ENCODE assay signal across 22 cellular contexts in genomic region chr18:51643483-51643882, GRCh38.
"Had no signal": no experiment of that assay in that cellular context is flagged by ENCODE, and none has a peak within 500 bp of the region (broad histone marks: within the 10 kb centered on the region; RNA-seq: fewer than 3 reads in every experiment).

No MANE protein-coding gene starts in this region.

- H3K4me1 ChIP-seq: lower lobe of right lung, pancreas, right lobe of liver, suprapubic skin, transverse colon, upper lobe of right lung, uterus had no signal

- DNase-seq: effector memory CD8-positive, alpha-beta T cell; hypothalamus; immature natural killer cell; islet precursor cell; left ventricle myocardium superior; lower lobe of right lung; pancreas; right lobe of liver; small intestine; stimulated activated CD4-positive, alpha-beta T cell treated with anti-CD3 and anti-CD28 coated beads, Interleukin-15, amount 100 ng/mL, for 24 hours; stimulated activated CD4-positive, alpha-beta T cell treated with anti-CD3 and anti-CD28 coated beads, Interleukin-2, amount 100 ng/mL, for 48 hours; stimulated activated CD8-positive, alpha-beta memory T cell treated with anti-CD3 and anti-CD28 coated beads, Interleukin-4, amount 100 ng/mL, for 48 hours; stimulated activated naive CD4-positive, alpha-beta T cell; stimulated activated naive CD8-positive, alpha-beta T cell treated with anti-CD3 and anti-CD28 coated beads, Interleukin-15, amount 100 ng/mL, for 72 hours; transverse colon; upper lobe of right lung; uterus had no signal

- H3K4me3 ChIP-seq: coronary artery, lower lobe of right lung, pancreas, right lobe of liver, suprapubic skin, transverse colon, upper lobe of right lung, uterus had no signal

- H3K36me3 Mint-ChIP-seq: immature natural killer cell; natural killer cell treated with Interleukin-12 subunit alpha and Interleukin-12 subunit beta and Interleukin-15 and Interleukin-18, amount 100 ng/mL, for 72 hours had no signal

- H3K27ac Mint-ChIP-seq: effector memory CD8-positive, alpha-beta T cell; immature natural killer cell; natural killer cell treated with Interleukin-12 subunit alpha and Interleukin-12 subunit beta and Interleukin-15 and Interleukin-18, amount 100 ng/mL, for 72 hours; stimulated activated naive CD8-positive, alpha-beta T cell treated with anti-CD3 and anti-CD28 coated beads, Interleukin-15, amount 100 ng/mL, for 72 hours had no signal

- H3K9me3 ChIP-seq: lower lobe of right lung, neutrophil, pancreas, right lobe of liver, suprapubic skin, transverse colon, upper lobe of right lung, uterus had no signal

- H3K4me3 Mint-ChIP-seq: effector memory CD8-positive, alpha-beta T cell; immature natural killer cell; natural killer cell treated with Interleukin-12 subunit alpha and Interleukin-12 subunit beta and Interleukin-15 and Interleukin-18, amount 100 ng/mL, for 72 hours; neural crest cell; stimulated activated naive CD8-positive, alpha-beta T cell treated with anti-CD3 and anti-CD28 coated beads, Interleukin-15, amount 100 ng/mL, for 72 hours had no signal

- H3K27me3 ChIP-seq: neutrophil, pancreas, right lobe of liver, suprapubic skin, transverse colon, upper lobe of right lung, uterus had no signal

- H3K4me1 Mint-ChIP-seq: immature natural killer cell; neural crest cell; stimulated activated naive CD8-positive, alpha-beta T cell treated with anti-CD3 and anti-CD28 coated beads, Interleukin-15, amount 100 ng/mL, for 72 hours had no signal

- ATAC-seq: effector memory CD8-positive, alpha-beta T cell; left ventricle myocardium superior; lower lobe of right lung; natural killer cell treated with Interleukin-12 subunit alpha and Interleukin-12 subunit beta and Interleukin-15 and Interleukin-18, amount 100 ng/mL, for 72 hours; pancreas; right lobe of liver; stimulated activated naive CD8-positive, alpha-beta T cell treated with anti-CD3 and anti-CD28 coated beads, Interleukin-15, amount 100 ng/mL, for 72 hours; upper lobe of right lung had no signal

- H3K9me3 Mint-ChIP-seq: effector memory CD8-positive, alpha-beta T cell; stimulated activated naive CD8-positive, alpha-beta T cell treated with anti-CD3 and anti-CD28 coated beads, Interleukin-15, amount 100 ng/mL, for 72 hours had no signal

- H3K36me3 ChIP-seq: lower lobe of right lung, neutrophil, pancreas, right lobe of liver, suprapubic skin, transverse colon, upper lobe of right lung, uterus had no signal

- H3K27ac ChIP-seq: coronary artery, lower lobe of right lung, neutrophil, pancreas, right lobe of liver, suprapubic skin, transverse colon, upper lobe of right lung, uterus had no signal
